ENCODE assay signal across 8 cellular contexts in the genomic region with DNA sequence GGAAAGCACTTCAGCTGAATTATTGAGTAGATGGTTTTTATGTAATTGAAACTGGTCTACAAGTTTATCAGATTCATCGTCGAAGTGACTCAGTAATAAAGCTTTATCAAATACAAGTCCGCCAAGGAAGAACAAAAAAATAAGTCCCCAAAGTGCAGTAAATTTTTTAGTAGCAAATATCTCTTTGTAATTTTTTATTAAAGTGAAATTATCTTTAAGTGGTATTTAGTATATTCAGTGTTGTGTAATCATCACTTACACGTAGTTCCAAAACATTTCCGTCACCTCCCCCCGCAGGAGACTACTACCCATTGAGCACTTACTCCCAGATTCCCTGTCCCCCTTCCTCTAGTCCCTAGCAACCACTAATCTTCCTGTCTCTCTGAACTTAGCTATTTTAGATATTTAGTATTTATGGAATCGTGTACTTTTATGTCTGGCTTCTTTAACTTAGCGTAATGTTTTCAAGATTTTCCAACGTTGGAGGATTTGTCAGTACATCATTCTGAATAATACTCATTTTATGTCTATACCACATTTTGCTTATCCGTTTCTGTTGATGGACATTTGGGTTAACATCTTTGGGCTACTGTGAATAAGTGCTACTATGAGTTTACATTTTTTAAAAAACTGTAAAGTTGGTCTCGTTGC. TPM values are rescaled to one million over a fixed set of nuclear protein-coding genes. Genes with fewer than 3 reads are reported as not detected.
A peak's percentile ranks its signal among the peaks of the same experiment; 100 is the strongest.
DNase-seq lines count a peak whose midpoint lies in the region; ATAC-seq and TF ChIP-seq lines count a peak whose summit lies in the region.

No MANE protein-coding gene starts in this region.

- no peak overlapping the region for H3K18ac ChIP-seq in trophoblast cell (ENCODE audit: low read length)

- peaks cover 14% of the 10 kb centered on the region for H3K79me1 ChIP-seq in trophoblast cell (ENCODE audit: low read length)

- H3K4me1 ChIP-seq in ES-I3 (ENCODE audit: insufficient read depth, low read length) (peaks cover 15% of the 10 kb centered on the region; the same call in 1 of the 2 replicates), trophoblast cell (ENCODE audit: control insufficient read depth in 1 of 2, insufficient read depth in 2 of 2, low read length in 2 of 2) (peaks cover 5 to 9% of the 10 kb centered on the region in 2 experiments)

- TF ChIP-seq CTCF in NB4 (IDR thresholded peaks at IDR 0.05; ENCODE audit: low read depth, low read length), result no peak
- TF ChIP-seq CTCF in glutamatergic neuron (IDR thresholded peaks at IDR 0.05; ENCODE audit: partially characterized antibody, unreplicated experiment), result no peak

- H3K27me3 ChIP-seq in trophoblast cell (ENCODE audit: insufficient read depth, low read length), result no peaks in the 10 kb centered on the region

- no CpG with 5 or more reads among the region's 11 CpGs for WGBS in trophoblast cell (ENCODE audit: extremely low coverage, insufficient coverage, insufficient read length)

- H3K23ac ChIP-seq in trophoblast cell (ENCODE audit: low read length), result no peak overlapping the region

- H3K4ac ChIP-seq in trophoblast cell (ENCODE audit: low read depth, low read length), result peak overlapping the region; percentile 98

- H2BK5ac ChIP-seq in trophoblast cell (ENCODE audit: low read depth, low read length, poor library complexity), result no peak overlapping the region

- H3K9me3 ChIP-seq in ES-I3 (ENCODE audit: control insufficient read depth, insufficient read depth, low read length) (no peaks in the 10 kb centered on the region), trophoblast cell (ENCODE audit: insufficient read depth, low read depth, low read length) (peaks cover 1% of the 10 kb centered on the region)

- DNase-seq in NB4 (ENCODE audit: low read depth) (peak; percentile 67), glutamatergic neuron (no peak), trophoblast cell (peak in 1 of 2 donors; percentile 69), T1000 (lab: John Stamatoyannopoulos, UW) (no peak), cerebellar cortex (ENCODE audit: low spot score) (no peak), mesenteric fat pad (ENCODE audit: low spot score) (no peak)

- H3K9ac ChIP-seq in ES-I3 (ENCODE audit: low read depth, low read length) (peak overlapping the region; percentile 100), trophoblast cell (ENCODE audit: low read length) (peak overlapping the region; percentile 100)

- peaks cover 23% of the 10 kb centered on the region for H3K4me1 Mint-ChIP-seq in activated T-helper 17 cell treated with anti-CD3 and anti-CD28 coated beads, Interleukin-2, amount 50 U/mL, for 72 hours
- peaks cover 24% of the 10 kb centered on the region for H3K4me1 Mint-ChIP-seq in glutamatergic neuron (ENCODE audit: low read depth, unreplicated experiment)

- no peaks in the 10 kb centered on the region for H3K27me3 Mint-ChIP-seq in activated T-helper 17 cell treated with anti-CD3 and anti-CD28 coated beads, Interleukin-2, amount 50 U/mL, for 72 hours
- H3K27me3 Mint-ChIP-seq in glutamatergic neuron (ENCODE audit: unreplicated experiment), result peaks cover 14% of the 10 kb centered on the region

- H3K27ac ChIP-seq in trophoblast cell (ENCODE audit: low read depth, low read length), result no peak overlapping the region

- peak overlapping the region; percentile 98 for H3K27ac Mint-ChIP-seq in activated T-helper 17 cell treated with anti-CD3 and anti-CD28 coated beads, Interleukin-2, amount 50 U/mL, for 72 hours
- peak overlapping the region; percentile 100 for H3K27ac Mint-ChIP-seq in glutamatergic neuron (ENCODE audit: unreplicated experiment)

- no peaks in the 10 kb centered on the region for H3K9me3 Mint-ChIP-seq in activated T-helper 17 cell treated with anti-CD3 and anti-CD28 coated beads, Interleukin-2, amount 50 U/mL, for 72 hours
- H3K9me3 Mint-ChIP-seq in glutamatergic neuron (ENCODE audit: unreplicated experiment), result peaks cover 28% of the 10 kb centered on the region

- no peak overlapping the region for H2AK5ac ChIP-seq in trophoblast cell (ENCODE audit: low read length)

- H2AFZ ChIP-seq in trophoblast cell (ENCODE audit: insufficient read depth, low read length, poor library complexity), result no peak overlapping the region

- peak overlapping the region; percentile 47 for H3K4me2 ChIP-seq in trophoblast cell (ENCODE audit: low read length)

- H3K14ac ChIP-seq in trophoblast cell (ENCODE audit: low read length), result no peak overlapping the region

- ATAC-seq in activated T-helper 17 cell treated with anti-CD3 and anti-CD28 coated beads, Interleukin-2, amount 50 U/mL, for 72 hours (replicated peaks), result no peak

- peak overlapping the region; percentile 86 for H3K4me3 Mint-ChIP-seq in activated T-helper 17 cell treated with anti-CD3 and anti-CD28 coated beads, Interleukin-2, amount 50 U/mL, for 72 hours
- H3K4me3 Mint-ChIP-seq in glutamatergic neuron (ENCODE audit: unreplicated experiment), result peak overlapping the region; percentile 100

- H4K8ac ChIP-seq in trophoblast cell (ENCODE audit: low read depth, low read length), result no peak overlapping the region

- H3K36me3 ChIP-seq in ES-I3 (ENCODE audit: insufficient read depth, low read length) (peaks cover 35% of the 10 kb centered on the region), trophoblast cell (ENCODE audit: control insufficient read depth in 1 of 2, insufficient read depth in 2 of 2, low read length in 2 of 2) (peaks cover 24 to 33% of the 10 kb centered on the region in 2 experiments)

- peak overlapping the region; percentile 100 for H3K4me3 ChIP-seq in NB4 (ENCODE audit: low read depth, low read length)
- H3K4me3 ChIP-seq in trophoblast cell (ENCODE audit: low read depth, low read length), result peak overlapping the region; percentile 73

- H2BK12ac ChIP-seq in trophoblast cell (ENCODE audit: low read length), result no peak overlapping the region

- peaks cover 69% of the 10 kb centered on the region for H3K36me3 Mint-ChIP-seq in activated T-helper 17 cell treated with anti-CD3 and anti-CD28 coated beads, Interleukin-2, amount 50 U/mL, for 72 hours (ENCODE audit: low read depth)
- peaks cover 21% of the 10 kb centered on the region for H3K36me3 Mint-ChIP-seq in glutamatergic neuron (ENCODE audit: unreplicated experiment)

- no peak overlapping the region for H2BK120ac ChIP-seq in trophoblast cell (ENCODE audit: insufficient read depth, low read length, poor library complexity)

- peaks cover 37% of the 10 kb centered on the region for H3K79me2 ChIP-seq in trophoblast cell (ENCODE audit: control insufficient read depth, insufficient read depth, low read length, poor library complexity)

- TF ChIP-seq POLR2A in NB4 (IDR thresholded peaks at IDR 0.05; ENCODE audit: extremely low read depth, insufficient read length), result no peak

- no peak overlapping the region for H4K91ac ChIP-seq in trophoblast cell (ENCODE audit: low read depth, low read length)

- H4K12ac ChIP-seq in trophoblast cell (ENCODE audit: low read depth, low read length), result no peak overlapping the region

RNA-seq across cellular contexts. Expression of a gene that starts 1.1 kb away (rescaled TPM):
- 100 to 1,000 TPM; 277 to 473 TPM for total RNA-seq in activated T-helper 17 cell treated with anti-CD3 and anti-CD28 coated beads, Interleukin-2, amount 50 U/mL, for 72 hours
- 288 TPM for total RNA-seq in glutamatergic neuron (ENCODE audit: unreplicated experiment)
- 254 and 259 TPM in 2 replicates for polyA plus RNA-seq in trophoblast cell (2013)
- total RNA-seq in mesenteric fat pad, result 214 TPM

RNA-seq across cellular contexts. Expression of a gene that starts 48.0 kb away (rescaled TPM):
- 10 to 100 TPM; 24.4 to 34.3 TPM for total RNA-seq in activated T-helper 17 cell treated with anti-CD3 and anti-CD28 coated beads, Interleukin-2, amount 50 U/mL, for 72 hours
- total RNA-seq in glutamatergic neuron (ENCODE audit: unreplicated experiment) (55.1 TPM), mesenteric fat pad (31.2 TPM)
- 18.7 and 19.4 TPM in 2 replicates for polyA plus RNA-seq in trophoblast cell (2013)
